15 cellular contexts compared by ENCODE assay signal in genomic region chr15:81887913-81888312, GRCh38.
DNase-seq lines count a peak whose midpoint lies in the region; ATAC-seq and TF ChIP-seq lines count a peak whose summit lies in the region.
"Had no signal": no experiment of that assay in that cellular context is flagged by ENCODE, and none has a peak within 500 bp of the region (broad histone marks: within the 10 kb centered on the region; RNA-seq: fewer than 3 reads in every experiment).

No MANE protein-coding gene starts in this region.

- no peaks in the 10 kb centered on the region for H3K4me1 Mint-ChIP-seq in T-helper 2 cell treated with Interferon-gamma antibody and Interleukin-4, amounts not matched to agents 5 μg/mL and 100 μg/mL, for 36 hours (ENCODE audit: low read depth)
- no peaks in the 10 kb centered on the region for H3K4me1 Mint-ChIP-seq in CD8-positive, alpha-beta T cell (ENCODE audit: low read depth)
- H3K4me1 Mint-ChIP-seq: activated naive CD4-positive, alpha-beta T cell treated with anti-CD3 and anti-CD28 coated beads, Interleukin-2, amount 50 U/mL, for 24 hours had no signal

- no peaks in the 10 kb centered on the region for H3K79me2 ChIP-seq in osteoblast (ENCODE audit: insufficient read depth, low read length)

- no peak overlapping the region for H2AFZ ChIP-seq in osteoblast (ENCODE audit: low read length)

- peaks cover 33% of the 10 kb centered on the region for H3K4me1 ChIP-seq in osteoblast (ENCODE audit: insufficient read depth, low read length)
- no peaks in the 10 kb centered on the region for H3K4me1 ChIP-seq in CD8-positive, alpha-beta T cell (ENCODE audit: insufficient read depth, low read length)

- POLR2A ChIA-PET in CD8-positive, alpha-beta T cell (lab: Charles Lee): no interaction called here

- no peak for TF ChIP-seq CTCF in osteoblast (IDR thresholded peaks at IDR 0.05; ENCODE audit: extremely low read depth, low read depth, low read length)
- no peak for TF ChIP-seq CTCF in CD8-positive, alpha-beta T cell (IDR thresholded peaks at IDR 0.05)

- H3K27me3 ChIP-seq in osteoblast (ENCODE audit: insufficient read depth, low read length): no peaks in the 10 kb centered on the region
- H3K27me3 ChIP-seq in CD8-positive, alpha-beta T cell (ENCODE audit: insufficient read depth, low read length): no peaks in the 10 kb centered on the region
- H3K27me3 ChIP-seq: heart left ventricle, upper lobe of left lung had no signal

- no peak overlapping the region for H3K4me3 ChIP-seq in osteoblast (ENCODE audit: insufficient read depth, low read length)
- H3K4me3 ChIP-seq in CD8-positive, alpha-beta T cell (ENCODE audit: low read depth, low read length): no peak overlapping the region
- H3K4me3 ChIP-seq: heart left ventricle, upper lobe of left lung had no signal

- DNase-seq in Ammon's horn (ENCODE audit: low spot score) (peak; percentile 8), RPMI7951 (ENCODE audit: low read depth) (peak; percentile 51), osteoblast (ENCODE audit: insufficient read length, low spot score, missing footprints) (no peak), DMS 273 treated with DMSO at 0.1 percent for 48 hours (lab: John Stamatoyannopoulos, UW) (no peak), cerebellar cortex (ENCODE audit: low spot score) (no peak)
- DNase-seq in T-helper 2 cell treated with Interferon-gamma antibody and Interleukin-4, amounts not matched to agents 5 μg/mL and 100 μg/mL, for 36 hours (ENCODE audit: low spot score): no peak
- no peak for DNase-seq in CD8-positive, alpha-beta T cell
- DNase-seq: DMS53; heart left ventricle; stimulated activated CD4-positive, alpha-beta T cell treated with anti-CD3 and anti-CD28 coated beads, Interleukin-15, amount 100 ng/mL, for 24 hours; upper lobe of left lung had no signal

- H3K27ac Mint-ChIP-seq in T-helper 2 cell treated with Interferon-gamma antibody and Interleukin-4, amounts not matched to agents 5 μg/mL and 100 μg/mL, for 36 hours: no peak overlapping the region
- no peak overlapping the region for H3K27ac Mint-ChIP-seq in CD8-positive, alpha-beta T cell
- H3K27ac Mint-ChIP-seq: activated naive CD4-positive, alpha-beta T cell treated with anti-CD3 and anti-CD28 coated beads, Interleukin-2, amount 50 U/mL, for 24 hours had no signal

- H3K36me3 Mint-ChIP-seq in T-helper 2 cell treated with Interferon-gamma antibody and Interleukin-4, amounts not matched to agents 5 μg/mL and 100 μg/mL, for 36 hours (ENCODE audit: low read depth): no peaks in the 10 kb centered on the region
- no peaks in the 10 kb centered on the region for H3K36me3 Mint-ChIP-seq in CD8-positive, alpha-beta T cell
- H3K36me3 Mint-ChIP-seq: activated naive CD4-positive, alpha-beta T cell treated with anti-CD3 and anti-CD28 coated beads, Interleukin-2, amount 50 U/mL, for 24 hours had no signal

- peak overlapping the region; percentile 55 for H3K27ac ChIP-seq in osteoblast (ENCODE audit: low read depth, low read length)
- H3K27ac ChIP-seq in CD8-positive, alpha-beta T cell (ENCODE audit: low read depth, low read length): no peak overlapping the region
- H3K27ac ChIP-seq: upper lobe of left lung had no signal

- no peaks in the 10 kb centered on the region for H3K27me3 Mint-ChIP-seq in T-helper 2 cell treated with Interferon-gamma antibody and Interleukin-4, amounts not matched to agents 5 μg/mL and 100 μg/mL, for 36 hours (ENCODE audit: low read depth)
- H3K27me3 Mint-ChIP-seq in CD8-positive, alpha-beta T cell (ENCODE audit: low read depth): no peaks in the 10 kb centered on the region

- H3K4me3 Mint-ChIP-seq in T-helper 2 cell treated with Interferon-gamma antibody and Interleukin-4, amounts not matched to agents 5 μg/mL and 100 μg/mL, for 36 hours: no peak overlapping the region
- no peak overlapping the region for H3K4me3 Mint-ChIP-seq in CD8-positive, alpha-beta T cell
- H3K4me3 Mint-ChIP-seq: activated naive CD4-positive, alpha-beta T cell treated with anti-CD3 and anti-CD28 coated beads, Interleukin-2, amount 50 U/mL, for 24 hours had no signal

- H3K9me3 Mint-ChIP-seq in T-helper 2 cell treated with Interferon-gamma antibody and Interleukin-4, amounts not matched to agents 5 μg/mL and 100 μg/mL, for 36 hours: no peaks in the 10 kb centered on the region
- H3K9me3 Mint-ChIP-seq in CD8-positive, alpha-beta T cell: no peaks in the 10 kb centered on the region
- H3K9me3 Mint-ChIP-seq: activated naive CD4-positive, alpha-beta T cell treated with anti-CD3 and anti-CD28 coated beads, Interleukin-2, amount 50 U/mL, for 24 hours had no signal

- peak overlapping the region; percentile 23 for H3K4me2 ChIP-seq in osteoblast (ENCODE audit: insufficient read depth, low read length)

- intact Hi-C loops in CD8-positive, alpha-beta T cell (cut with DNase I, micrococcal nuclease): no loop called here

- H4K20me1 ChIP-seq in osteoblast (ENCODE audit: insufficient read depth, low read length): no peaks in the 10 kb centered on the region

- no peaks in the 10 kb centered on the region for H3K36me3 ChIP-seq in osteoblast (ENCODE audit: insufficient read depth, low read length)
- no peaks in the 10 kb centered on the region for H3K36me3 ChIP-seq in CD8-positive, alpha-beta T cell (ENCODE audit: insufficient read depth, low read length)
- H3K36me3 ChIP-seq: heart left ventricle, upper lobe of left lung had no signal

- no peaks in the 10 kb centered on the region for H3K9me3 ChIP-seq in osteoblast (ENCODE audit: low read depth, low read length)
- no peaks in the 10 kb centered on the region for H3K9me3 ChIP-seq in CD8-positive, alpha-beta T cell (ENCODE audit: low read length)
- H3K9me3 ChIP-seq: heart left ventricle, upper lobe of left lung had no signal

- ATAC-seq in esophagus mucosa: peak; percentile 55
- no peak for ATAC-seq in CD8-positive, alpha-beta T cell
- ATAC-seq: left lobe of liver, Right ventricle myocardium inferior had no signal

- CTCF ChIA-PET in CD8-positive, alpha-beta T cell (lab: Charles Lee): no interaction called here

Comparison
In these comparisons a context has a peak if more than half of its experiments do, and no peak if none do; other contexts are left out.
1. DNase-seq: peak in Ammon's horn (single experiment) and RPMI7951 (single experiment); none in osteoblast (single experiment), DMS 273 treated with DMSO at 0.1 percent for 48 hours (single experiment), cerebellar cortex (single experiment), T-helper 2 cell treated with Interferon-gamma antibody and Interleukin-4, amounts not matched to agents 5 μg/mL and 100 μg/mL, for 36 hours (single experiment) and CD8-positive, alpha-beta T cell (0 of 7).